Comparison of ENCODE assay signal across 21 cellular contexts in genomic region chr14:102770910-102771543, GRCh38. TPM values are rescaled to one million over a fixed set of nuclear protein-coding genes. Genes with fewer than 3 reads are reported as not detected.
A peak's percentile ranks its signal among the peaks of the same experiment; 100 is the strongest.
DNase-seq lines count a peak whose midpoint lies in the region; ATAC-seq, FAIRE-seq and TF ChIP-seq lines count a peak whose summit lies in the region.
"Had no signal": no experiment of that assay in that cellular context is flagged by ENCODE, and none has a peak within 500 bp of the region (broad histone marks: within the 10 kb centered on the region; RNA-seq: fewer than 3 reads in every experiment).

No MANE protein-coding gene starts in this region.

- POLR2A ChIA-PET in H1 (lab: Charles Lee; ENCODE audit: partially characterized antibody), result interaction anchor here (0.7 kb wide), 1 partner anchor 19 kb away, joined by 3 read pairs; no protein-coding TSS in a partner anchor

- no peak overlapping the region for H2BK15ac ChIP-seq in H1 (ENCODE audit: low read length)

- H3K27me3 Mint-ChIP-seq in neural crest cell (ENCODE audit: low read depth), result no peaks in the 10 kb centered on the region
- no peaks in the 10 kb centered on the region for H3K27me3 Mint-ChIP-seq in stimulated activated memory B cell treated with anti-CD40 and anti-IgM and Interleukin-4, amounts not matched to agents 10 μg/mL and 1 μg/mL and 100 μg/mL, for 72 hours

- no peaks in the 10 kb centered on the region for H3K23me2 ChIP-seq in H1 (ENCODE audit: low read depth, low read length)

- no peak overlapping the region for H3K14ac ChIP-seq in H1 (ENCODE audit: insufficient read length)

- H2BK120ac ChIP-seq in H1 (replicated peaks; ENCODE audit: low read depth, low read length), result no peak overlapping the region

- H3K36me3 Mint-ChIP-seq in neural crest cell (ENCODE audit: low read depth), result no peaks in the 10 kb centered on the region
- H3K36me3 Mint-ChIP-seq in stimulated activated memory B cell treated with anti-CD40 and anti-IgM and Interleukin-4, amounts not matched to agents 10 μg/mL and 1 μg/mL and 100 μg/mL, for 72 hours, result no peaks in the 10 kb centered on the region
- H3K36me3 Mint-ChIP-seq: CD8-positive, alpha-beta T cell had no signal

- H3K23ac ChIP-seq in H1 (ENCODE audit: insufficient read length), result no peak overlapping the region

- DNase-seq in H1 (ENCODE audit: low read depth in 1 of 2, low spot score in 2 of 2) (no peak), neural crest cell (ENCODE audit: low read depth, low spot score) (no peak), COLO668 (lab: John Stamatoyannopoulos, UW; ENCODE audit: unreplicated experiment) (no peak), HuH-7 (ENCODE audit: low spot score) (no peak)
- DNase-seq: Calu3; CD8-positive, alpha-beta T cell; DMS153; GM23248; HCEC 1CT; MM.1S; NCI-H1048; NCI-H1417 treated with DMSO at 0.1 percent for 48 hours; NCI-H187; NCI-H446; NCI-H526 had no signal

- H2AFZ ChIP-seq in OCI-LY3 (ENCODE audit: low read depth, low read length), result peak overlapping the region; percentile 19; the same call in 1 of the 2 replicates
- H2AFZ ChIP-seq in H1 (ENCODE audit: low read length), result no peak overlapping the region
- H2AFZ ChIP-seq: GM23248 had no signal

- H2BK20ac ChIP-seq in H1 (ENCODE audit: low read length), result 0 out of 2 replicates have a peak overlapping the region, but pooled peaks have one; percentile 48

- H3K27me3 ChIP-seq in OCI-LY3 (ENCODE audit: low read depth, low read length) (no peaks in the 10 kb centered on the region), H1 (replicated peaks in 1 of 4; ENCODE audit: control insufficient read depth in 3 of 4, extremely low read depth in 1 of 4, insufficient read depth in 3 of 4, low read length in 3 of 4) (no peaks in the 10 kb centered on the region)
- H3K27me3 ChIP-seq: BLaER1 treated with 17β-estradiol and CSF1 and Interleukin-3, amounts not matched to agents 10 nM and 100 nM; SJSA1 had no signal

- peaks cover 21% of the 10 kb centered on the region for H3K4me1 Mint-ChIP-seq in neural crest cell
- H3K4me1 Mint-ChIP-seq in stimulated activated memory B cell treated with anti-CD40 and anti-IgM and Interleukin-4, amounts not matched to agents 10 μg/mL and 1 μg/mL and 100 μg/mL, for 72 hours, result peaks cover 85% of the 10 kb centered on the region

- peak overlapping the region; percentile 34 for H3K4me2 ChIP-seq in OCI-LY3 (ENCODE audit: low read length)
- H3K4me2 ChIP-seq in H1 (ENCODE audit: insufficient read depth in 1 of 2, low read depth in 2 of 2, low read length in 2 of 2), result no peak overlapping the region

- WGBS in H1 (ENCODE audit: extremely low coverage in 1 of 2, insufficient coverage in 1 of 2, insufficient read length in 1 of 2, insufficient replicate concordance in 2 of 2, low coverage in 1 of 2, low lambda C conversion rate in 2 of 2, missing lambda C conversion rate in 1 of 2), 2 experiments, result 87% methylated on average over 15 of the region's 15 CpGs; no CpG with 5 or more reads in 1 of the 2 experiments

- no peak for FAIRE-seq in H1 (lab: Jason Lieb, UNC)

- H4K8ac ChIP-seq in H1 (ENCODE audit: extremely low read depth, insufficient read depth, low read length), result no peak overlapping the region

- no peak overlapping the region for H2BK5ac ChIP-seq in H1 (ENCODE audit: low read depth, low read length)

- H3K9me3 ChIP-seq in OCI-LY3 (ENCODE audit: insufficient read depth, low read length) (no peaks in the 10 kb centered on the region), H1 (ENCODE audit: insufficient read depth in 2 of 2, low read depth in 1 of 2, low read length in 1 of 2) (no peaks in the 10 kb centered on the region)
- H3K9me3 ChIP-seq: BLaER1 treated with 17β-estradiol and CSF1 and Interleukin-3, amounts not matched to agents 10 nM and 100 nM; SJSA1 had no signal

- no peaks in the 10 kb centered on the region for H3K9me3 Mint-ChIP-seq in neural crest cell
- H3K9me3 Mint-ChIP-seq in stimulated activated memory B cell treated with anti-CD40 and anti-IgM and Interleukin-4, amounts not matched to agents 10 μg/mL and 1 μg/mL and 100 μg/mL, for 72 hours, result peaks cover 3% of the 10 kb centered on the region
- H3K9me3 Mint-ChIP-seq: CD8-positive, alpha-beta T cell had no signal

- no peak for TF ChIP-seq POLR2A in H1 (IDR thresholded peaks at IDR 0.05; ENCODE audit: control extremely low read depth in 1 of 2, low read depth in 2 of 2, low read length in 2 of 2)

- no peak for TF ChIP-seq EP300 in H1 (IDR thresholded peaks at IDR 0.05; ENCODE audit: borderline replicate concordance in 1 of 2, low read depth in 2 of 2, low read length in 2 of 2)

- peak overlapping the region; percentile 52 for H3K4me3 Mint-ChIP-seq in neural crest cell
- H3K4me3 Mint-ChIP-seq in stimulated activated memory B cell treated with anti-CD40 and anti-IgM and Interleukin-4, amounts not matched to agents 10 μg/mL and 1 μg/mL and 100 μg/mL, for 72 hours, result no peak overlapping the region
- H3K4me3 Mint-ChIP-seq: CD8-positive, alpha-beta T cell had no signal

- no peak overlapping the region for H4K91ac ChIP-seq in H1 (replicated peaks; ENCODE audit: insufficient read length, low read length)

- H2BK12ac ChIP-seq in H1 (ENCODE audit: low read depth, low read length), result no peak overlapping the region

- H3K9ac ChIP-seq in OCI-LY3 (ENCODE audit: low read length) (peak overlapping the region; percentile 29; the same call in 1 of the 2 replicates), H1 (replicated peaks in 1 of 4; ENCODE audit: extremely low read depth in 1 of 4, low read depth in 3 of 4, low read length in 3 of 4) (no peak overlapping the region)
- H3K9ac ChIP-seq: BLaER1 treated with 17β-estradiol and CSF1 and Interleukin-3, amounts not matched to agents 10 nM and 100 nM; GM23248 had no signal

- TF ChIP-seq RAD21 in H1 (IDR thresholded peaks at IDR 0.05 in 1 of 2, conservative IDR thresholded peaks at IDR 0.05 in 1 of 2; ENCODE audit: low read depth in 2 of 2, low read length in 2 of 2), result no peak

- H3K27ac ChIP-seq in OCI-LY3 (ENCODE audit: low read length), result peak overlapping the region; percentile 95
- H3K27ac ChIP-seq in H1 (ENCODE audit: low read depth, low read length), result no peak overlapping the region
- H3K27ac ChIP-seq: GM23248, SJSA1 had no signal

- H3K79me2 ChIP-seq in OCI-LY3 (ENCODE audit: low read length) (peaks cover 7% of the 10 kb centered on the region), H1 (ENCODE audit: control insufficient read depth in 1 of 2, insufficient read depth in 2 of 2, low read length in 2 of 2) (no peaks in the 10 kb centered on the region)

- no peaks in the 10 kb centered on the region for H4K20me1 ChIP-seq in OCI-LY3 (ENCODE audit: insufficient read depth, low read length)
- H4K20me1 ChIP-seq in H1 (replicated peaks in 1 of 2; ENCODE audit: control insufficient read depth in 1 of 2, insufficient read depth in 2 of 2, low read length in 2 of 2), result no peaks in the 10 kb centered on the region
- H4K20me1 ChIP-seq: BLaER1 treated with 17β-estradiol and CSF1 and Interleukin-3, amounts not matched to agents 10 nM and 100 nM had no signal

- no peaks in the 10 kb centered on the region for H3K79me1 ChIP-seq in H1 (ENCODE audit: low read depth, low read length)

- H3K27ac Mint-ChIP-seq in neural crest cell (ENCODE audit: unreplicated experiment), result peak overlapping the region; percentile 51
- H3K27ac Mint-ChIP-seq in stimulated activated memory B cell treated with anti-CD40 and anti-IgM and Interleukin-4, amounts not matched to agents 10 μg/mL and 1 μg/mL and 100 μg/mL, for 72 hours, result peak overlapping the region; percentile 89
- H3K27ac Mint-ChIP-seq: CD8-positive, alpha-beta T cell had no signal

- no peak overlapping the region for H3K18ac ChIP-seq in H1 (ENCODE audit: extremely low read depth, low read length)

- H3K56ac ChIP-seq in H1 (replicated peaks; ENCODE audit: insufficient read length, low read depth, low read length), result no peak overlapping the region

- no peak overlapping the region for H3K4ac ChIP-seq in H1 (replicated peaks; ENCODE audit: insufficient read length, low read depth, low read length)

- H3K36me3 ChIP-seq in OCI-LY3 (replicated peaks; ENCODE audit: low read depth, low read length) (no peaks in the 10 kb centered on the region), H1 (ENCODE audit: control insufficient read depth in 2 of 4, insufficient read depth in 4 of 4, low read length in 3 of 4) (no peaks in the 10 kb centered on the region; a peak in 1 of 8 replicates)
- H3K36me3 ChIP-seq: BLaER1 treated with 17β-estradiol and CSF1 and Interleukin-3, amounts not matched to agents 10 nM and 100 nM; SJSA1 had no signal

- peak overlapping the region; percentile 14; the same call in 1 of the 2 replicates for H3K4me3 ChIP-seq in OCI-LY3 (ENCODE audit: low read length)
- no peak overlapping the region for H3K4me3 ChIP-seq in H1 (ENCODE audit: extremely low read depth in 1 of 4, insufficient read depth in 2 of 4, low read depth in 3 of 4, low read length in 4 of 4)
- H3K4me3 ChIP-seq: BLaER1 treated with 17β-estradiol and CSF1 and Interleukin-3, amounts not matched to agents 10 nM and 100 nM; GM23248; SJSA1 had no signal

- H2AK5ac ChIP-seq in H1 (ENCODE audit: low read depth, low read length), result no peak overlapping the region

- CTCF ChIA-PET in H1 (lab: Charles Lee; ENCODE audit: partially characterized antibody), result interaction anchor here (0.7 to 8.4 kb wide), 7 partner anchors 10 to 438 kb away, joined by 3 to 63 read pairs (median 4); no protein-coding TSS in a partner anchor

- peaks cover 93% of the 10 kb centered on the region for H3K4me1 ChIP-seq in OCI-LY3 (ENCODE audit: low read length)
- peaks cover 3 to 4% (median 4%) of the 10 kb centered on the region in 4 experiments; a peak in 6 of 7 replicates for H3K4me1 ChIP-seq in H1 (replicated peaks in 1 of 4; ENCODE audit: control insufficient read depth in 3 of 4, insufficient read depth in 4 of 4, low read length in 3 of 4)

- H4K5ac ChIP-seq in H1 (ENCODE audit: insufficient read length, low read depth, low read length), result no peak overlapping the region

- ATAC-seq in stimulated activated memory B cell treated with anti-CD40 and anti-IgM and Interleukin-4, amounts not matched to agents 10 μg/mL and 1 μg/mL and 100 μg/mL, for 72 hours, result no peak
- no peak for ATAC-seq in HG02973 (IDR thresholded peaks at IDR 0.05; ENCODE audit: unreplicated experiment)
- ATAC-seq: CD8-positive, alpha-beta T cell; Right ventricle myocardium inferior had no signal

- TF ChIP-seq CTCF in OCI-LY3 (IDR thresholded peaks at IDR 0.05; ENCODE audit: low read depth, low read length) (no peak), H1 (IDR thresholded peaks at IDR 0.05; ENCODE audit: control extremely low read depth in 1 of 3, insufficient read depth in 1 of 3, low read depth in 1 of 3, low read length in 3 of 3) (no peak), neural crest cell (conservative IDR thresholded peaks at IDR 0.05) (no peak)

RNA-seq across cellular contexts. Expression of gene TRAF3, which starts 6.2 kb away (rescaled TPM):
- total RNA-seq in H1 (2021; fragmentation: NEBNext Ultra II Directional; extraction: Animal tissue kit (Norgen Biotek cat#: 25700)), result 10.0 and 12.1 TPM in 2 replicates
- 5.8 and 6.5 TPM in 2 replicates for polyA plus RNA-seq in H1 (2011; rRNA removed)
- polyA plus RNA-seq in H1 (2011; cell fraction: cytosol; rRNA removed), result 6.7 TPM
- polyA plus RNA-seq in H1 (2011; cell fraction: nucleus; rRNA removed), result 11.0 TPM
- 6.8 to 8.1 TPM (median 7.6 TPM) in 4 replicates for polyA plus RNA-seq in H1 (2012, experiment 1 of 2)
- polyA plus RNA-seq in H1 (2012, experiment 2 of 2), result 3.8 TPM
- polyA plus RNA-seq in H1 (2013, experiment 1 of 2), result 4.9 TPM
- polyA plus RNA-seq in H1 (2013, experiment 2 of 2), result 5.2 TPM
- 14.0 and 19.4 TPM in 2 replicates for polyA minus RNA-seq in H1 (2011; rRNA and poly(A)+ RNA removed)
- 4.9 TPM for polyA minus RNA-seq in H1 (2011; cell fraction: cytosol; rRNA and poly(A)+ RNA removed)
- 10.2 TPM for polyA minus RNA-seq in H1 (2011; cell fraction: nucleus; rRNA and poly(A)+ RNA removed)
- 25.8 and 29.4 TPM in 2 replicates for total RNA-seq in neural crest cell
